16 cellular contexts compared by ENCODE assay signal in the genomic region with DNA sequence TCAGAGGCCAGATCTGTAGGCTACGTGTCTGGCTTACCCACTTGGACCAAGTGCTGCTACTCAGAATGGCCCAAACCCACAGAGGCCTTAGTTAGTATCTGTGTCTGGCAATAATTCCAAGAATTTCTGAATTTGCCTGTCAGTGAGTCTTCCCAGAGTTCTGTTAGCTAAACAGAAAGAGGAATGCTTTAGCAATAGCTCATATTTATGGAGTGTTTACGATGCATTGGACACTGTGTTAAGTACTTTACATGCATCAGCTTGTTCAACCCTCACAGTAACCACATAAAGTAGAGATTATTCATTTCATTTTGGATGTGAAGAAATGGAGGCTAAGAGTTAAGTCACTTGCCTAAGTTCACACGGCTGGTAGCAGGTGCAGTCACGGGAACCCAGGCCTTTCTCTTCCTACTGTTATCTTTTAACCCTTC.
DNase-seq lines count a peak whose midpoint lies in the region; ATAC-seq, FAIRE-seq and TF ChIP-seq lines count a peak whose summit lies in the region.
"Had no signal": no experiment of that assay in that cellular context is flagged by ENCODE, and none has a peak within 500 bp of the region (broad histone marks: within the 10 kb centered on the region; RNA-seq: fewer than 3 reads in every experiment).

No MANE protein-coding gene starts in this region.

- DNase-seq in GM23248 (peak; percentile 67), brain microvascular endothelial cell (peak; percentile 12), keratinocyte (ENCODE audit: low read depth, low spot score) (peak; percentile 56), stromal cell of bone marrow (ENCODE audit: low read depth) (peak; percentile 55), uterus (no peak)
- DNase-seq: activated CD4-positive, CD25-positive, alpha-beta regulatory T cell; activated CD8-positive, alpha-beta memory T cell treated with anti-CD3 and anti-CD28 coated beads, Interleukin-2, amount 10 ng/mL, durations not matched to agents 7 days and 5 days; CD8-positive, alpha-beta T cell; effector CD8-positive, alpha-beta T cell; islet precursor cell; mucosa of descending colon; NCI-H2029; NCI-H748 treated with DMSO at 0.1 percent for 48 hours had no signal

- H3K4me1 ChIP-seq in GM23248 (ENCODE audit: insufficient read depth) (no peaks in the 10 kb centered on the region), keratinocyte (ENCODE audit: control insufficient read depth, extremely low read depth, insufficient read depth, low read length) (peaks cover 35% of the 10 kb centered on the region), uterus (no peaks in the 10 kb centered on the region)
- H3K4me1 ChIP-seq: parathyroid adenoma had no signal

- H2AFZ ChIP-seq in GM23248: no peak overlapping the region
- no peak overlapping the region for H2AFZ ChIP-seq in keratinocyte (ENCODE audit: control insufficient read depth, low read length)
- H2AFZ ChIP-seq: parathyroid adenoma had no signal

- peaks cover 15% of the 10 kb centered on the region; the same call in 1 of the 2 replicates for H3F3A ChIP-seq in GM23248 (ENCODE audit: insufficient read depth)

- intact Hi-C loops in uterus (cut with DNase I; ENCODE audit: low total_unique reads): no loop called here

- H3K9me1 ChIP-seq in keratinocyte (ENCODE audit: control insufficient read depth, extremely low read depth, insufficient read depth, low read length): no peaks in the 10 kb centered on the region

- H3K9me3 ChIP-seq in GM23248 (ENCODE audit: low read depth) (no peaks in the 10 kb centered on the region), keratinocyte (ENCODE audit: control insufficient read depth, low read depth, low read length) (no peaks in the 10 kb centered on the region), uterus (no peaks in the 10 kb centered on the region)
- H3K9me3 ChIP-seq: mucosa of descending colon had no signal

- peak; percentile 96 for FAIRE-seq in keratinocyte (lab: Jason Lieb, UNC)

- H3K79me2 ChIP-seq in GM23248 (ENCODE audit: insufficient read depth) (no peaks in the 10 kb centered on the region), keratinocyte (ENCODE audit: control insufficient read depth, insufficient read depth, low read length) (no peaks in the 10 kb centered on the region)
- H3K79me2 ChIP-seq: parathyroid adenoma had no signal

- TF ChIP-seq POLR2A in uterus (IDR thresholded peaks at IDR 0.05): no peak

- H3K9ac ChIP-seq in GM23248: no peak overlapping the region
- H3K9ac ChIP-seq in keratinocyte (ENCODE audit: control insufficient read depth, extremely low read depth, insufficient read depth, low read length): no peak overlapping the region
- H3K9ac ChIP-seq: parathyroid adenoma had no signal

- H3K4me2 ChIP-seq in GM23248 (ENCODE audit: unreplicated experiment): no peak overlapping the region
- H3K4me2 ChIP-seq in keratinocyte (ENCODE audit: control insufficient read depth, extremely low read depth, insufficient read depth, low read depth, low read length): peak overlapping the region; percentile 47

- 51 to 54% methylated on average over 4 of the region's 4 CpGs for WGBS in GM23248 (ENCODE audit: low coverage in 1 of 2, low lambda C conversion rate in 2 of 2, missing lambda C conversion rate in 2 of 2), 2 experiments

- H3K27me3 ChIP-seq in GM23248 (replicated peaks; ENCODE audit: insufficient read depth) (no peaks in the 10 kb centered on the region), brain microvascular endothelial cell (replicated peaks) (no peaks in the 10 kb centered on the region), keratinocyte (ENCODE audit: control insufficient read depth, extremely low read depth, insufficient read depth, low read length) (no peaks in the 10 kb centered on the region), uterus (no peaks in the 10 kb centered on the region)

- no peak overlapping the region for H3K4me3 ChIP-seq in GM23248
- no peak overlapping the region for H3K4me3 ChIP-seq in brain microvascular endothelial cell (ENCODE audit: low read depth, low read length)
- no peak overlapping the region for H3K4me3 ChIP-seq in keratinocyte (ENCODE audit: control insufficient read depth in 2 of 3, extremely low read depth in 1 of 3, insufficient read depth in 2 of 3, low read depth in 1 of 3, low read length in 3 of 3)
- H3K4me3 ChIP-seq in uterus: no peak overlapping the region
- H3K4me3 ChIP-seq: mucosa of descending colon had no signal

- in situ Hi-C loops in GM23248 (cut with MboI) (no loop called here), brain microvascular endothelial cell (cut with HindIII; ENCODE audit: low pct_ligation_motif_present, low sequenced_read_pairs) (no loop called here)

- H3K9me2 ChIP-seq in GM23248 (ENCODE audit: insufficient read depth): no peaks in the 10 kb centered on the region

- H3K27ac ChIP-seq in GM23248 (no peak overlapping the region), brain microvascular endothelial cell (no peak overlapping the region), keratinocyte (ENCODE audit: control insufficient read depth, insufficient read depth, low read length) (no peak overlapping the region), uterus (no peak overlapping the region)
- H3K27ac ChIP-seq: parathyroid adenoma had no signal

- no peak for ATAC-seq in HG03175 (IDR thresholded peaks at IDR 0.05; ENCODE audit: unreplicated experiment)
- ATAC-seq in HG02610 (IDR thresholded peaks at IDR 0.05; ENCODE audit: unreplicated experiment): no peak
- ATAC-seq: activated CD8-positive, alpha-beta memory T cell treated with anti-CD3 and anti-CD28 coated beads, Interleukin-2, amount 10 ng/mL, durations not matched to agents 7 days and 5 days; CD8-positive, alpha-beta T cell; mucosa of descending colon had no signal

- dilution Hi-C loops in keratinocyte (cut with MboI; ENCODE audit: extremely low pct_ligation_motif_present, low sequenced_read_pairs): no loop called here

- no peak for TF ChIP-seq CTCF in brain microvascular endothelial cell (IDR thresholded peaks at IDR 0.05; ENCODE audit: low read depth, low read length, missing control alignments)
- no peak for TF ChIP-seq CTCF in keratinocyte (optimal IDR thresholded peaks at IDR 0.05 in 1 of 3, IDR thresholded peaks at IDR 0.05 in 1 of 3, conservative IDR thresholded peaks at IDR 0.05 in 1 of 3; ENCODE audit: extremely low read depth in 1 of 3, insufficient read depth in 2 of 3, low read length in 3 of 3)
- TF ChIP-seq CTCF in uterus (IDR thresholded peaks at IDR 0.05): no peak

- H3K36me3 ChIP-seq in GM23248 (ENCODE audit: low read depth) (no peaks in the 10 kb centered on the region), brain microvascular endothelial cell (replicated peaks) (no peaks in the 10 kb centered on the region), keratinocyte (ENCODE audit: control insufficient read depth in 2 of 2, extremely low read depth in 1 of 2, insufficient read depth in 2 of 2, low read length in 2 of 2) (no peaks in the 10 kb centered on the region), uterus (no peaks in the 10 kb centered on the region)

- H4K20me1 ChIP-seq in GM23248 (ENCODE audit: insufficient read depth) (no peaks in the 10 kb centered on the region), keratinocyte (ENCODE audit: control insufficient read depth, extremely low read depth, insufficient read depth, low read length) (no peaks in the 10 kb centered on the region)

Comparison
In these comparisons a context has a peak if more than half of its experiments do, and no peak if none do; other contexts are left out.
1. DNase-seq: peak in GM23248 (single experiment), brain microvascular endothelial cell (single experiment), keratinocyte (single experiment) and stromal cell of bone marrow (single experiment); none in uterus (0 of 2).